14 cellular contexts compared by ENCODE assay signal in the genomic region with DNA sequence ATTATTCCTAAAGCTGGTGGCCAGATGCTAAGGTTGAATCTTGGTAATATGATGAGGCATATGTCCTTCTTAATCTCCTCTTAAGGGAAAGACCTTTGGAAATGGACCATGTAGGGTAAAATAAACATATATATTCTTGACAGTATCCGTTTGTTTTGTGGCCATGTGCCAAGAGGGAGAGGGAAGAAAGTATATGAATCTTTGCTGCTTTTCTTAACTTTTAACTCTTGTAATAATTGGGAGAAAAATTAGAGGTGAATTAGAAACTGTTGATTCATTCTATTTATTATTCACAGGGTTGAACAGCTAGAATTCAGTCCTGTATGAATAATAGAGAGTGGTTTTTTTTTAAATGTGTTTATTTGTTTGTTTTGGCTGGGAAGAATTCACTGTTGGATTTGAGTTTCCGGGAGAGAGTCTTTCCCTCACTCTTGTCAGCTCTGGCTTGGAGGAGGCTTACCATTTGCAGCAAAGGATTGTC. TPM values are rescaled to one million over a fixed set of nuclear protein-coding genes. Genes with fewer than 3 reads are reported as not detected.
A peak's percentile ranks its signal among the peaks of the same experiment; 100 is the strongest.
DNase-seq lines count a peak whose midpoint lies in the region; ATAC-seq and TF ChIP-seq lines count a peak whose summit lies in the region.
"Had no signal": no experiment of that assay in that cellular context is flagged by ENCODE, and none has a peak within 500 bp of the region (broad histone marks: within the 10 kb centered on the region; RNA-seq: fewer than 3 reads in every experiment).

No MANE protein-coding gene starts in this region.

- ATAC-seq in GM18861 (IDR thresholded peaks at IDR 0.05; ENCODE audit: unreplicated experiment) (no peak), GM19463 (IDR thresholded peaks at IDR 0.05; ENCODE audit: unreplicated experiment) (no peak)

- H3K27me3 ChIP-seq in SJCRH30: no peaks in the 10 kb centered on the region
- H3K27me3 ChIP-seq: transverse colon had no signal

- no peaks in the 10 kb centered on the region for H3K9me3 ChIP-seq in SJCRH30 (replicated peaks)
- H3K9me3 ChIP-seq: transverse colon had no signal

- H3K4me1 ChIP-seq in SJCRH30: peaks cover 23% of the 10 kb centered on the region

- H3K27ac ChIP-seq in SJCRH30: no peak overlapping the region
- H3K27ac ChIP-seq: transverse colon had no signal

- DNase-seq in NCI-H446 treated with DMSO at 0.1 percent for 48 hours (lab: John Stamatoyannopoulos, UW): peak; percentile 2
- DNase-seq in NCI-H446 (lab: John Stamatoyannopoulos, UW): no peak
- DNase-seq in SJCRH30: peak; percentile 42 to 84
- DNase-seq in fibroblast of pulmonary artery (ENCODE audit: low read depth): peak; percentile 60
- peak; percentile 22 for DNase-seq in stromal cell of bone marrow (ENCODE audit: low read depth)
- DNase-seq in activated CD8-positive, alpha-beta memory T cell treated with anti-CD3 and anti-CD28 coated beads for 24 hours: no peak
- DNase-seq: activated B cell treated with CpG ODN at 0.5 μM for 24 hours, DMS153, naive B cell, NCI-H526, SIG-M5, transverse colon had no signal

- H3K4me3 ChIP-seq in SJCRH30: no peak overlapping the region
- H3K4me3 ChIP-seq in fibroblast of pulmonary artery (replicated peaks; ENCODE audit: low read depth, low read length): no peak overlapping the region
- H3K4me3 ChIP-seq: transverse colon had no signal

- H3K36me3 ChIP-seq in SJCRH30: no peaks in the 10 kb centered on the region
- H3K36me3 ChIP-seq: transverse colon had no signal

- no peak for TF ChIP-seq CTCF in fibroblast of pulmonary artery (IDR thresholded peaks at IDR 0.05; ENCODE audit: low read length, missing control alignments)

RNA-seq across cellular contexts. Expression of gene AATF, which starts 31.6 kb away (rescaled TPM):
- 65.0 and 65.3 TPM in 2 replicates for total RNA-seq in SJCRH30 (2014; rRNA removed; shearing (Covaris generic))

RNA-seq across cellular contexts. Expression of gene LHX1, which starts 43.0 kb away (rescaled TPM):
- total RNA-seq in SJCRH30 (2014; rRNA removed; shearing (Covaris generic)): 0.43 and 0.59 TPM in 2 replicates
- total RNA-seq: activated B cell treated with CpG ODN at 0.5 μM for 24 hours, transverse colon had no signal

Comparison
In these comparisons a context has a peak if more than half of its experiments do, and no peak if none do; other contexts are left out.
1. DNase-seq: peak in NCI-H446 treated with DMSO at 0.1 percent for 48 hours (single experiment), SJCRH30 (2 of 2), fibroblast of pulmonary artery (single experiment) and stromal cell of bone marrow (single experiment); none in NCI-H446 (0 of 2) and activated CD8-positive, alpha-beta memory T cell treated with anti-CD3 and anti-CD28 coated beads for 24 hours (single experiment).